ENCODE assay signal across 18 cellular contexts in genomic region chr1:22026924-22027289, GRCh38. TPM values are rescaled to one million over a fixed set of nuclear protein-coding genes. Genes with fewer than 3 reads are reported as not detected.
DNase-seq lines count a peak whose midpoint lies in the region; ATAC-seq and TF ChIP-seq lines count a peak whose summit lies in the region.
"Had no signal": no experiment of that assay in that cellular context is flagged by ENCODE, and none has a peak within 500 bp of the region (broad histone marks: within the 10 kb centered on the region; RNA-seq: fewer than 3 reads in every experiment).

No MANE protein-coding gene starts in this region.

- no peak overlapping the region for H2AFZ ChIP-seq in neural progenitor cell (replicated peaks)
- H2AFZ ChIP-seq: parathyroid adenoma had no signal

- H3K9me3 ChIP-seq in neural progenitor cell (ENCODE audit: low read depth), result no peaks in the 10 kb centered on the region
- H3K9me3 ChIP-seq: SJSA1, spleen, suprapubic skin had no signal

- no peaks in the 10 kb centered on the region for H3K27me3 ChIP-seq in neural progenitor cell
- H3K27me3 ChIP-seq: SJSA1, spleen, suprapubic skin had no signal

- no peak overlapping the region for H3K9ac ChIP-seq in neural progenitor cell
- H3K9ac ChIP-seq: parathyroid adenoma had no signal

- H3K27me3 Mint-ChIP-seq in activated CD4-positive, alpha-beta T cell treated with anti-CD3 and anti-CD28 coated beads for 36 hours, result no peaks in the 10 kb centered on the region
- H3K27me3 Mint-ChIP-seq in IgD-negative memory B cell (no peaks in the 10 kb centered on the region), neural progenitor cell (ENCODE audit: insufficient read depth, low read depth) (peaks cover 6% of the 10 kb centered on the region)
- no peaks in the 10 kb centered on the region for H3K27me3 Mint-ChIP-seq in activated naive CD8-positive, alpha-beta T cell

- peak overlapping the region; percentile 82 for H3K4me3 Mint-ChIP-seq in activated CD4-positive, alpha-beta T cell treated with anti-CD3 and anti-CD28 coated beads for 36 hours
- H3K4me3 Mint-ChIP-seq in IgD-negative memory B cell, result peak overlapping the region; percentile 61 to 98 (median 86)
- H3K4me3 Mint-ChIP-seq in activated naive CD8-positive, alpha-beta T cell, result peak overlapping the region; percentile 97
- H3K4me3 Mint-ChIP-seq in neural progenitor cell, result peak overlapping the region; percentile 94

- peaks cover 31% of the 10 kb centered on the region for H3F3A ChIP-seq in neural progenitor cell (ENCODE audit: low read depth)

- H3K4me2 ChIP-seq in neural progenitor cell, result no peak overlapping the region

- DNase-seq in activated CD4-positive, alpha-beta T cell treated with anti-CD3 and anti-CD28 coated beads for 36 hours, result no peak
- no peak for DNase-seq in activated CD4-positive, alpha-beta T cell treated with anti-CD3 and anti-CD28 coated beads for 1 hour
- DNase-seq in neural progenitor cell (ENCODE audit: low spot score), result no peak
- no peak for DNase-seq in stimulated activated CD4-positive, alpha-beta T cell treated with anti-CD3 and anti-CD28 coated beads, Interleukin-15, amount 100 ng/mL, for 24 hours
- DNase-seq: activated effector memory CD4-positive, alpha-beta T cell treated with anti-CD3 and anti-CD28 coated beads, Interleukin-2, amount 50 U/mL, for 16 hours; central memory CD4-positive, alpha-beta T cell; mesenchymal stem cell; NCI-H1105; spleen had no signal

- CTCF ChIA-PET in activated CD4-positive, alpha-beta T cell treated with anti-CD3 and anti-CD28 coated beads for 36 hours (lab: Charles Lee), result interaction anchor here (0.9 to 2.1 kb wide), 5 partner anchors 11 to 36 kb away, joined by 3 to 9 read pairs (median 5); no protein-coding TSS in a partner anchor

- H3K36me3 ChIP-seq in neural progenitor cell, result no peaks in the 10 kb centered on the region

- no peak for TF ChIP-seq CTCF in neural progenitor cell (IDR thresholded peaks at IDR 0.05)

- H3K79me2 ChIP-seq in neural progenitor cell (ENCODE audit: low read depth), result peaks cover 22% of the 10 kb centered on the region
- H3K79me2 ChIP-seq: parathyroid adenoma had no signal

- H3K27ac ChIP-seq in neural progenitor cell, result no peak overlapping the region
- H3K27ac ChIP-seq: parathyroid adenoma had no signal

- peaks cover 5% of the 10 kb centered on the region for H4K20me1 ChIP-seq in neural progenitor cell (ENCODE audit: low read depth)

- peaks cover 3% of the 10 kb centered on the region for H3K4me1 ChIP-seq in neural progenitor cell

- intact Hi-C loops in activated CD4-positive, alpha-beta T cell treated with anti-CD3 and anti-CD28 coated beads for 36 hours (cut with DNase I, micrococcal nuclease), result loop anchor here (5.0 kb wide), 3 partner anchors 60 to 1240 kb away; partner anchors contain the start of genes EIF4G3 (in 1 of the 2) and HP1BP3 (in 1 of the 2)

- H3K4me3 ChIP-seq in neural progenitor cell, result no peak overlapping the region

- peaks cover 71% of the 10 kb centered on the region for H3K4me1 Mint-ChIP-seq in activated CD4-positive, alpha-beta T cell treated with anti-CD3 and anti-CD28 coated beads for 36 hours
- H3K4me1 Mint-ChIP-seq in IgD-negative memory B cell (peaks cover 35 to 41% (median 37%) of the 10 kb centered on the region in 3 donors), neural progenitor cell (peaks cover 24% of the 10 kb centered on the region)
- peaks cover 63% of the 10 kb centered on the region for H3K4me1 Mint-ChIP-seq in activated naive CD8-positive, alpha-beta T cell (ENCODE audit: low read depth)

- no peaks in the 10 kb centered on the region for H3K9me3 Mint-ChIP-seq in activated CD4-positive, alpha-beta T cell treated with anti-CD3 and anti-CD28 coated beads for 36 hours (ENCODE audit: low read depth)
- no peaks in the 10 kb centered on the region for H3K9me3 Mint-ChIP-seq in IgD-negative memory B cell
- no peaks in the 10 kb centered on the region for H3K9me3 Mint-ChIP-seq in activated naive CD8-positive, alpha-beta T cell (ENCODE audit: low read depth)
- H3K9me3 Mint-ChIP-seq in neural progenitor cell, result no peaks in the 10 kb centered on the region

- H3K27ac Mint-ChIP-seq in activated CD4-positive, alpha-beta T cell treated with anti-CD3 and anti-CD28 coated beads for 36 hours, result peak overlapping the region; percentile 99
- H3K27ac Mint-ChIP-seq in IgD-negative memory B cell, result peak overlapping the region; percentile 96 to 98 (median 98)
- H3K27ac Mint-ChIP-seq in activated naive CD8-positive, alpha-beta T cell, result peak overlapping the region; percentile 100
- H3K27ac Mint-ChIP-seq in neural progenitor cell, result no peak overlapping the region

- ATAC-seq in activated CD4-positive, alpha-beta T cell treated with anti-CD3 and anti-CD28 coated beads for 36 hours, result no peak
- ATAC-seq in GM18873 (IDR thresholded peaks at IDR 0.05; ENCODE audit: low FRiP score, unreplicated experiment), result no peak
- no peak for ATAC-seq in GM18867 (IDR thresholded peaks at IDR 0.05; ENCODE audit: unreplicated experiment)

- POLR2A ChIA-PET in activated CD4-positive, alpha-beta T cell treated with anti-CD3 and anti-CD28 coated beads for 36 hours (lab: Charles Lee), result interaction anchor here (0.8 to 1.5 kb wide), 4 partner anchors 13 to 42 kb away, joined by 3 to 8 read pairs (median 4); no protein-coding TSS in a partner anchor

- H3K36me3 Mint-ChIP-seq in activated CD4-positive, alpha-beta T cell treated with anti-CD3 and anti-CD28 coated beads for 36 hours (ENCODE audit: low read depth), result peaks cover 4% of the 10 kb centered on the region
- peaks cover 3% of the 10 kb centered on the region for H3K36me3 Mint-ChIP-seq in IgD-negative memory B cell
- H3K36me3 Mint-ChIP-seq in activated naive CD8-positive, alpha-beta T cell, result peaks cover 5% of the 10 kb centered on the region
- peaks cover 3% of the 10 kb centered on the region for H3K36me3 Mint-ChIP-seq in neural progenitor cell

RNA-seq across cellular contexts. Expression of gene CELA3A, which starts 25.4 kb away (rescaled TPM):
- total RNA-seq in activated CD4-positive, alpha-beta T cell treated with anti-CD3 and anti-CD28 coated beads for 36 hours, result not detected
- not detected for polyA plus RNA-seq in IgD-negative memory B cell
- not detected in 2 replicates for total RNA-seq in neural progenitor cell (ENCODE audit: low replicate concordance)
- total RNA-seq: A673, HT-29, SJSA1, suprapubic skin had no signal

RNA-seq across cellular contexts. Expression of gene CDC42, which starts 25.6 kb away (rescaled TPM):
- total RNA-seq in activated CD4-positive, alpha-beta T cell treated with anti-CD3 and anti-CD28 coated beads for 36 hours, result 100 to 1,000 TPM; 298 to 339 TPM
- polyA plus RNA-seq in IgD-negative memory B cell, result 268 TPM
- total RNA-seq in neural progenitor cell (ENCODE audit: low replicate concordance), result 267 and 348 TPM in 2 replicates

RNA-seq across cellular contexts. Expression of gene CELA3B, which starts 50.1 kb away (rescaled TPM):
- total RNA-seq in activated CD4-positive, alpha-beta T cell treated with anti-CD3 and anti-CD28 coated beads for 36 hours, result not detected
- not detected for polyA plus RNA-seq in IgD-negative memory B cell
- not detected in 2 replicates for total RNA-seq in neural progenitor cell (ENCODE audit: low replicate concordance)
- total RNA-seq: A673, SJSA1, suprapubic skin had no signal
